ENCODE assay signal across 9 cellular contexts in genomic region chr4:147589586-147589985, GRCh38. TPM values are rescaled to one million over a fixed set of nuclear protein-coding genes. Genes with fewer than 3 reads are reported as not detected.
A peak's percentile ranks its signal among the peaks of the same experiment; 100 is the strongest.
DNase-seq lines count a peak whose midpoint lies in the region; ATAC-seq and TF ChIP-seq lines count a peak whose summit lies in the region.
"Had no signal": no experiment of that assay in that cellular context is flagged by ENCODE, and none has a peak within 500 bp of the region (broad histone marks: within the 10 kb centered on the region; RNA-seq: fewer than 3 reads in every experiment).

No MANE protein-coding gene starts in this region.

- peak overlapping the region; percentile 9; the same call in 1 of the 2 replicates for H3K27ac Mint-ChIP-seq in HFFc6
- H3K27ac Mint-ChIP-seq in GM23338, result no peak overlapping the region

- H3K79me2 ChIP-seq in GM23338 (replicated peaks; ENCODE audit: insufficient read depth), result no peaks in the 10 kb centered on the region

- H3K36me3 Mint-ChIP-seq in HFFc6 (ENCODE audit: low read depth), result peaks cover 3% of the 10 kb centered on the region; the same call in 1 of the 2 replicates
- peaks cover 5% of the 10 kb centered on the region; the same call in 2 of the 3 replicates for H3K36me3 Mint-ChIP-seq in GM23338 (ENCODE audit: low read depth)

- H3K4me3 ChIP-seq in cardiac fibroblast (replicated peaks in 1 of 2; ENCODE audit: low read depth in 2 of 2, low read length in 2 of 2) (no peak overlapping the region), GM23338 (no peak overlapping the region)

- no peaks in the 10 kb centered on the region for H3K9me3 Mint-ChIP-seq in HFFc6
- peaks cover 13% of the 10 kb centered on the region for H3K9me3 Mint-ChIP-seq in GM23338

- H3K9me2 ChIP-seq in GM23338 (ENCODE audit: insufficient read depth), result no peaks in the 10 kb centered on the region

- TF ChIP-seq CTCF in HFFc6 (IDR thresholded peaks at IDR 0.05), result no peak
- no peak for TF ChIP-seq CTCF in cardiac fibroblast (IDR thresholded peaks at IDR 0.05; ENCODE audit: low read depth, low read length)
- no peak for TF ChIP-seq CTCF in GM23338 (conservative IDR thresholded peaks at IDR 0.05; ENCODE audit: low read depth in 2 of 2)

- H3K4me3 Mint-ChIP-seq in HFFc6 (no peak overlapping the region), GM23338 (no peak overlapping the region)

- H3K27ac ChIP-seq in GM23338 (ENCODE audit: low read depth), result no peak overlapping the region
- H3K27ac ChIP-seq: SJCRH30 had no signal

- H3K36me3 ChIP-seq in GM23338 (ENCODE audit: insufficient read depth), result peaks cover 3% of the 10 kb centered on the region; the same call in 1 of the 2 replicates
- H3K36me3 ChIP-seq: SJCRH30 had no signal

- ATAC-seq in GM23338, result no peak; the same call in 2 of the 3 replicates
- ATAC-seq: esophagus mucosa had no signal

- H3K4me2 ChIP-seq in GM23338, result no peak overlapping the region

- no peak overlapping the region for H2AFZ ChIP-seq in GM23338

- H3K4me1 Mint-ChIP-seq in HFFc6 (ENCODE audit: low read depth) (peaks cover 44% of the 10 kb centered on the region), GM23338 (peaks cover 14% of the 10 kb centered on the region)

- no peaks in the 10 kb centered on the region; the same call in 1 of the 2 replicates for H3K27me3 Mint-ChIP-seq in HFFc6 (ENCODE audit: insufficient read depth)
- peaks cover 2% of the 10 kb centered on the region for H3K27me3 Mint-ChIP-seq in GM23338 (ENCODE audit: insufficient read depth, low read depth, poor library complexity)

- no peaks in the 10 kb centered on the region for H3K27me3 ChIP-seq in GM23338 (ENCODE audit: insufficient read depth)
- H3K27me3 ChIP-seq: SJCRH30 had no signal

- H4K20me1 ChIP-seq in GM23338 (replicated peaks; ENCODE audit: insufficient read depth), result no peaks in the 10 kb centered on the region

- H3K4me1 ChIP-seq in GM23338 (ENCODE audit: insufficient read depth), result 0 out of 2 replicates have a peak, but pooled peaks cover 8% of the 10 kb centered on the region

- no peaks in the 10 kb centered on the region for H3F3A ChIP-seq in GM23338 (replicated peaks; ENCODE audit: low read depth)

- DNase-seq in HFFc6 (no peak), cardiac fibroblast (ENCODE audit: low read depth in 2 of 2) (peak; percentile 26 to 52), myocyte (ENCODE audit: low read depth) (peak; percentile 27), superior temporal gyrus (ENCODE audit: extremely low spot score) (peak; percentile 61), HuH-7 (ENCODE audit: low spot score) (no peak), GM23338 (ENCODE audit: low spot score) (no peak), DMS79 (lab: John Stamatoyannopoulos, UW) (no peak)

TF ChIP-seq in GM23338, 12 proteins besides CTCF, POLR2A, EP300 and RAD21:
- TF ChIP-seq ZNF462 (CRISPR knock-in tag; IDR thresholded peaks at IDR 0.05) (no peak), ZNF114 (CRISPR knock-in tag; IDR thresholded peaks at IDR 0.05) (no peak), STAT1 (IDR thresholded peaks at IDR 0.05; ENCODE audit: unreplicated experiment) (no peak), JUNB (IDR thresholded peaks at IDR 0.05; ENCODE audit: unreplicated experiment) (no peak), CREB1 (CRISPR knock-in tag; IDR thresholded peaks at IDR 0.05; ENCODE audit: low read depth) (no peak), POLR2AphosphoS5 (IDR thresholded peaks at IDR 0.05; ENCODE audit: low read depth) (no peak), EZH2 (IDR thresholded peaks at IDR 0.05; ENCODE audit: low read depth, unreplicated experiment) (no peak), EZH2phosphoT487 (IDR thresholded peaks at IDR 0.05; ENCODE audit: unreplicated experiment) (no peak), REST (IDR thresholded peaks at IDR 0.05; ENCODE audit: unreplicated experiment) (no peak)
TF ChIP-seq in GM23338: peak in this region for 0.

RNA-seq across cellular contexts. Expression of gene TMEM184C, which starts 27.6 kb away (rescaled TPM):
- total RNA-seq in HFFc6 (2021; fragmentation: NEBNext Ultra II Directional; extraction: Animal tissue kit (Norgen Biotek cat#: 25700)), result 10 to 100 TPM; 36.8 to 42.0 (median 39.8) TPM
- 35.4 and 36.1 TPM in 2 replicates for total RNA-seq in myocyte
- polyA plus RNA-seq in myocyte (2012), result 29.9 TPM
- 42.2 TPM in 2 replicates for total RNA-seq in GM23338 (2014; rRNA removed; shearing (Covaris generic))
- 12.6 and 15.1 TPM in 2 replicates for polyA plus RNA-seq in GM23338 (2016; fragmentation: Nextera tagmentation; extraction: Ambion mirVana)

Comparison
In these comparisons a context has a peak if more than half of its experiments do, and no peak if none do; other contexts are left out.
1. DNase-seq: peak in cardiac fibroblast (2 of 2), myocyte (single experiment) and superior temporal gyrus (single experiment); none in HFFc6 (single experiment), HuH-7 (single experiment), GM23338 (single experiment) and DMS79 (single experiment).